In the genomic region with DNA sequence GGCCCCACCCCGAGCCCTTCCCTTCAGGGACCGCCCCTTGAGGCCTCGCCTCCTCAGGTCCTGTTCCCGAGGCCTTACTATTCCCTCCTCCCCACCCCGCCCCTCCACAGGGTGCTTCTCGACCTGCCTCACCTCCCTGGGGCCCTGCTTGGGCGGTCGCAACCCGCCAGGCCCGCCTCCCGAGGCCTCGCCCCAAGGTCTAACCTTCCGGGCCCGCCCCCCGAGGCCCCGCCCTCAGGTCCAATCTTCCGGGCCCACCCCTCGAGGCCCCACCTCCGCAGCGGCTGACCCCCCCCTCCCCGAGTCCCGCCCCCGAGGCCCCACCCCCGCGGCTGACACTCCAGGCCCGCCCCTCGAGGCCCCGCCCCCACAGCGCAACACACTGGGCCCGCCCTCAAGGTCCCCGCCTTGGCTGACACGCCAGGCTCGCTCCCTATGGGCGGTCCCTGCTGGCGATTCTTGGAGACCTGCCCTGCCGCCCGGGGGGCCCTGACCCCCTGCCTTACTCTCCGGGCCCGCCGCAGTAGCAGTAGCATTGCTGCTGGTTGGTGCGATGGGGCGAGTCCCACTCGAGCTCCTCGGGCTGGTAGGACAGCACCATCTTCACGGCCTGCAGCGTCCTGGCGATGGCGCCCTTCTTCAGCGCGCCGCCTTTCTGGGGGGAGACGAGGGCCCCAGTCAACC, we compare ENCODE assay signal across 8 cellular contexts. TPM values are rescaled to one million over a fixed set of nuclear protein-coding genes. Genes with fewer than 3 reads are reported as not detected.
DNase-seq lines count a peak whose midpoint lies in the region; ATAC-seq, FAIRE-seq and TF ChIP-seq lines count a peak whose summit lies in the region.

No MANE protein-coding gene starts in this region.

- TF ChIP-seq CTCF in A673 (conservative IDR thresholded peaks at IDR 0.05; ENCODE audit: low read depth, low read length) (peak; percentile 72), endothelial cell of umbilical vein (IDR thresholded peaks at IDR 0.05; ENCODE audit: extremely low read depth in 1 of 2, insufficient read depth in 1 of 2, low read depth in 1 of 2, low read length in 2 of 2) (peak; percentile 27 to 41)

- peak; percentile 68 for ATAC-seq in GM18517 (IDR thresholded peaks at IDR 0.05; ENCODE audit: unreplicated experiment)
- ATAC-seq in HG03060 (IDR thresholded peaks at IDR 0.05; ENCODE audit: low read depth, unreplicated experiment) = peak; percentile 58

- H3K9ac ChIP-seq in endothelial cell of umbilical vein (replicated peaks; ENCODE audit: extremely low read depth, insufficient read depth, low read length) = peak overlapping the region; percentile 13

- H3K79me2 ChIP-seq in endothelial cell of umbilical vein (ENCODE audit: control insufficient read depth, insufficient read depth, low read length) = peaks cover 2% of the 10 kb centered on the region

- DNase-seq in A673 (ENCODE audit: low spot score) (peak; percentile 96), NK-92 (lab: John Stamatoyannopoulos, UW; ENCODE audit: unreplicated experiment) (peak; percentile 82), endothelial cell of umbilical vein (ENCODE audit: low read depth, low spot score) (peak; percentile 86), middle frontal gyrus (ENCODE audit: extremely low spot score, low spot score) (peak; percentile 49)
- peak; percentile 97 for DNase-seq in activated CD8-positive, alpha-beta memory T cell treated with anti-CD3 and anti-CD28 coated beads, Interleukin-2, amount 50 U/mL, for 4 hours
- peak; percentile 94 to 98 for DNase-seq in stimulated activated CD8-positive, alpha-beta memory T cell treated with anti-CD3 and anti-CD28 coated beads, Interleukin-2, amount 100 ng/mL, for 1 hour (ENCODE audit: low read depth in 2 of 2)

- peak; percentile 92 for FAIRE-seq in endothelial cell of umbilical vein (lab: Jason Lieb, UNC)

- H3K27me3 ChIP-seq in A673 (replicated peaks; ENCODE audit: insufficient read depth, low read depth, low read length, poor library complexity) = no peaks in the 10 kb centered on the region
- no peaks in the 10 kb centered on the region for H3K27me3 ChIP-seq in endothelial cell of umbilical vein (ENCODE audit: control insufficient read depth in 2 of 2, insufficient read depth in 2 of 2, low read length in 2 of 2)

- POLR2A ChIA-PET in A673 (lab: Charles Lee; ENCODE audit: low non-redundant PET) = no interaction called here
- POLR2A ChIA-PET in endothelial cell of umbilical vein (lab: Charles Lee) = interaction anchor here (0.5 kb wide), 1 partner anchor 15 kb away, joined by 3 read pairs; no protein-coding TSS in a partner anchor

- no peaks in the 10 kb centered on the region for H3K9me1 ChIP-seq in endothelial cell of umbilical vein (replicated peaks; ENCODE audit: control insufficient read depth, extremely low read depth, insufficient read depth, low read length)

- no peaks in the 10 kb centered on the region for H3K9me3 ChIP-seq in A673 (ENCODE audit: low read depth, low read length, poor library complexity, severe bottlenecking)
- no peaks in the 10 kb centered on the region for H3K9me3 ChIP-seq in endothelial cell of umbilical vein (replicated peaks; ENCODE audit: control insufficient read depth, insufficient read depth, low read length)

- peak overlapping the region; percentile 37 for H3K4me2 ChIP-seq in endothelial cell of umbilical vein (ENCODE audit: insufficient read depth, low read length)

- no TSS peak for BruUV-seq in A673 (replicated peaks; lab: Mats Ljungman, UMichigan)
- BruUV-seq in endothelial cell of umbilical vein (replicated peaks; lab: Mats Ljungman, UMichigan) = no TSS peak

- peak overlapping the region; percentile 86 for H2AFZ ChIP-seq in endothelial cell of umbilical vein (ENCODE audit: low read depth, low read length)

- CTCF ChIA-PET in A673 (lab: Charles Lee) (interaction anchor here (0.6 kb wide), 1 partner anchor 49 kb away, joined by 3 read pairs; no protein-coding TSS in a partner anchor), endothelial cell of umbilical vein (lab: Charles Lee) (interaction anchor here (0.8 to 5.6 kb wide), 9 partner anchors 11 to 130 kb away, joined by 3 to 38 read pairs (median 4); no protein-coding TSS in a partner anchor)

- H4K20me1 ChIP-seq in endothelial cell of umbilical vein (replicated peaks; ENCODE audit: control insufficient read depth, extremely low read depth, insufficient read depth, low read length) = no peaks in the 10 kb centered on the region

- TF ChIP-seq POLR2A in endothelial cell of umbilical vein (IDR thresholded peaks at IDR 0.05; ENCODE audit: low read depth, low read length) = no peak

- intact Hi-C loops in A673 (cut with micrococcal nuclease; ENCODE audit: unreplicated experiment) (loop anchor here (2.0 kb wide), 1 partner anchor 76 kb away; the partner anchor contains the start of gene FBXW2), endothelial cell of umbilical vein (cut with micrococcal nuclease) (loop anchor here (1.0 to 2.0 kb wide), 6 partner anchors 7 to 206 kb away; partner anchors contain the start of genes CNTRL and FBXW2)

- H3K36me3 ChIP-seq in A673 (ENCODE audit: insufficient read depth, low read length, poor library complexity, severe bottlenecking) (peaks cover 25% of the 10 kb centered on the region), endothelial cell of umbilical vein (ENCODE audit: control insufficient read depth in 2 of 2, extremely low read depth in 1 of 2, insufficient read depth in 2 of 2, low read length in 2 of 2) (peaks cover 20 to 24% of the 10 kb centered on the region in 2 experiments)

- peak overlapping the region; percentile 77 for H3K27ac ChIP-seq in A673 (ENCODE audit: low read depth, low read length, poor library complexity, severe bottlenecking)
- no peak overlapping the region for H3K27ac ChIP-seq in endothelial cell of umbilical vein (ENCODE audit: insufficient read depth, low read depth, low read length)

- H3K4me1 ChIP-seq in A673 (ENCODE audit: insufficient read depth, low read length, poor library complexity, severe bottlenecking) (peaks cover 12% of the 10 kb centered on the region), endothelial cell of umbilical vein (ENCODE audit: control insufficient read depth, extremely low read depth, insufficient read depth, low read length) (peaks cover 13% of the 10 kb centered on the region)

- peak overlapping the region; percentile 55 for H3K4me3 ChIP-seq in A673 (ENCODE audit: low read depth, low read length, poor library complexity, severe bottlenecking)
- peak overlapping the region in 2 of 3 experiments; percentile 19 to 58 for H3K4me3 ChIP-seq in endothelial cell of umbilical vein (replicated peaks in 1 of 3; ENCODE audit: insufficient read depth in 1 of 3, low read depth in 1 of 3, low read length in 3 of 3)

- dilution Hi-C loops in endothelial cell of umbilical vein (cut with MboI; ENCODE audit: extremely low pct_ligation_motif_present, low sequenced_read_pairs) = no loop called here

TF ChIP-seq in endothelial cell of umbilical vein, 7 proteins besides CTCF, POLR2A, EP300 and RAD21:
- TF ChIP-seq POLR2AphosphoS5 (IDR thresholded peaks at IDR 0.05; ENCODE audit: insufficient read depth, low read depth, low read length) (peak; percentile 47), FOS (IDR thresholded peaks at IDR 0.05; ENCODE audit: borderline replicate concordance, insufficient read depth, low read length) (no peak)
TF ChIP-seq in endothelial cell of umbilical vein: peak in this region for 1.

RNA-seq across cellular contexts. Expression of gene PHF19, which starts 8.2 kb away (rescaled TPM):
- total RNA-seq in A673 (2021) (75.7 and 77.4 TPM in 2 replicates), endothelial cell of umbilical vein (138 and 153 TPM in 2 replicates)
- polyA plus RNA-seq in endothelial cell of umbilical vein = 101 and 102 TPM in 2 replicates
- 103 and 119 TPM in 2 replicates for polyA plus RNA-seq in endothelial cell of umbilical vein (2011; cell fraction: cytosol; rRNA removed)
- polyA plus RNA-seq in endothelial cell of umbilical vein (2011; cell fraction: nucleus; rRNA removed) = 121 and 131 TPM in 2 replicates
- 83.6 and 113 TPM in 2 replicates for polyA plus RNA-seq in endothelial cell of umbilical vein (2012)
- polyA minus RNA-seq in endothelial cell of umbilical vein = 87.7 and 89.1 TPM in 2 replicates
- polyA minus RNA-seq in endothelial cell of umbilical vein (2011; cell fraction: cytosol; rRNA and poly(A)+ RNA removed) = 67.3 TPM
- polyA minus RNA-seq in endothelial cell of umbilical vein (2011; cell fraction: nucleus; rRNA and poly(A)+ RNA removed) = 53.8 and 54.3 TPM in 2 replicates

RNA-seq across cellular contexts. Expression of gene PSMD5, which starts 26.1 kb away (rescaled TPM):
- total RNA-seq in A673 (2021) (64.9 and 67.0 TPM in 2 replicates), endothelial cell of umbilical vein (62.2 and 70.2 TPM in 2 replicates)
- 15.9 and 20.4 TPM in 2 replicates for polyA plus RNA-seq in endothelial cell of umbilical vein
- 24.0 and 25.7 TPM in 2 replicates for polyA plus RNA-seq in endothelial cell of umbilical vein (2011; cell fraction: cytosol; rRNA removed)
- polyA plus RNA-seq in endothelial cell of umbilical vein (2011; cell fraction: nucleus; rRNA removed) = 18.3 and 30.9 TPM in 2 replicates
- polyA plus RNA-seq in endothelial cell of umbilical vein (2012) = 40.2 and 52.5 TPM in 2 replicates
- polyA minus RNA-seq in endothelial cell of umbilical vein = 25.2 and 32.3 TPM in 2 replicates
- polyA minus RNA-seq in endothelial cell of umbilical vein (2011; cell fraction: cytosol; rRNA and poly(A)+ RNA removed) = 33.8 TPM
- 16.3 and 21.7 TPM in 2 replicates for polyA minus RNA-seq in endothelial cell of umbilical vein (2011; cell fraction: nucleus; rRNA and poly(A)+ RNA removed)

RNA-seq across cellular contexts. Expression of gene TRAF1, which starts 57.8 kb away (rescaled TPM):
- total RNA-seq in A673 (2021) (0.73 and 0.85 TPM in 2 replicates), endothelial cell of umbilical vein (1.4 and 2.0 TPM in 2 replicates)
- polyA plus RNA-seq in endothelial cell of umbilical vein = 2.6 and 2.8 TPM in 2 replicates
- polyA plus RNA-seq in endothelial cell of umbilical vein (2011; cell fraction: cytosol; rRNA removed) = 1.3 and 2.2 TPM in 2 replicates
- polyA plus RNA-seq in endothelial cell of umbilical vein (2011; cell fraction: nucleus; rRNA removed) = 9.0 and 10.0 TPM in 2 replicates
- 3.1 and 6.9 TPM in 2 replicates for polyA plus RNA-seq in endothelial cell of umbilical vein (2012)
- 2.3 and 2.6 TPM in 2 replicates for polyA minus RNA-seq in endothelial cell of umbilical vein
- 0.31 TPM for polyA minus RNA-seq in endothelial cell of umbilical vein (2011; cell fraction: cytosol; rRNA and poly(A)+ RNA removed)
- polyA minus RNA-seq in endothelial cell of umbilical vein (2011; cell fraction: nucleus; rRNA and poly(A)+ RNA removed) = 3.0 TPM in 2 replicates
